Comparison of ENCODE assay signal across 1 cellular context in genomic region chr7:44847509-44847919, GRCh38.
TF ChIP-seq lines count a peak whose summit lies in the region.

No MANE protein-coding gene starts in this region.

TF ChIP-seq in K562, 482 proteins besides CTCF, POLR2A, EP300 and RAD21 (continued from another document and continues in another):
- TF ChIP-seq CHD7 (IDR thresholded peaks at IDR 0.05; ENCODE audit: low read depth, low read length), result no peak
- TF ChIP-seq ZNF318 (IDR thresholded peaks at IDR 0.05; ENCODE audit: borderline replicate concordance in 1 of 2, low read depth in 1 of 2), result no peak; a peak in 1 of 4 replicates
- TF ChIP-seq DLX4 (CRISPR knock-in tag; IDR thresholded peaks at IDR 0.05), result no peak
- TF ChIP-seq CSDE1 (IDR thresholded peaks at IDR 0.05), result no peak
- TF ChIP-seq NFXL1 (CRISPR knock-in tag; IDR thresholded peaks at IDR 0.05), result no peak
- no peak for TF ChIP-seq RUNX1 (IDR thresholded peaks at IDR 0.05; ENCODE audit: low read depth)
- TF ChIP-seq TGIF2 (CRISPR knock-in tag; IDR thresholded peaks at IDR 0.05), result no peak
- TF ChIP-seq TBP (optimal IDR thresholded peaks at IDR 0.05; ENCODE audit: low read depth, low read length), result peak; percentile 31
- TF ChIP-seq SMAD3 (CRISPR knock-in tag; conservative IDR thresholded peaks at IDR 0.05), result no peak
- TF ChIP-seq MTA2 (IDR thresholded peaks at IDR 0.05; ENCODE audit: low read depth), result peak; percentile 67; the same call in 1 of the 2 replicates
- TF ChIP-seq SMARCA5 (IDR thresholded peaks at IDR 0.05), result no peak; the same call in 1 of the 2 replicates
- TF ChIP-seq RNF2 (IDR thresholded peaks at IDR 0.05), result peak; percentile 80; the same call in 1 of the 2 replicates
- TF ChIP-seq CBX1 (IDR thresholded peaks at IDR 0.05; ENCODE audit: low read depth), result 0 out of 2 replicates have a peak, but pooled peaks have one; percentile 43
- TF ChIP-seq ZNF316 (IDR thresholded peaks at IDR 0.05), result no peak
- TF ChIP-seq OTX1 (CRISPR knock-in tag; IDR thresholded peaks at IDR 0.05), result no peak
- peak; percentile 85 for TF ChIP-seq NCOR1 (IDR thresholded peaks at IDR 0.05)
- no peak for TF ChIP-seq SMAD1 (IDR thresholded peaks at IDR 0.05; ENCODE audit: low read depth, low read length, partially characterized antibody)
- no peak for TF ChIP-seq GTF3C2 (IDR thresholded peaks at IDR 0.05; ENCODE audit: borderline replicate concordance, extremely low read depth, insufficient read length)
- no peak for TF ChIP-seq ID3 (CRISPR knock-in tag; IDR thresholded peaks at IDR 0.05)
- no peak for TF ChIP-seq ID3 (tag; IDR thresholded peaks at IDR 0.05)
- TF ChIP-seq ASH1L (IDR thresholded peaks at IDR 0.05; ENCODE audit: borderline replicate concordance, low read depth, partially characterized antibody), result no peak
- no peak for TF ChIP-seq ZFP91 (CRISPR knock-in tag; IDR thresholded peaks at IDR 0.05)
- peak; percentile 30 for TF ChIP-seq SAP30 (IDR thresholded peaks at IDR 0.05; ENCODE audit: borderline replicate concordance, insufficient read depth, low read depth, low read length, poor library complexity, severe bottlenecking)
- no peak for TF ChIP-seq ILK (tag; IDR thresholded peaks at IDR 0.05; ENCODE audit: borderline replicate concordance, low read depth)
- peak; percentile 88 for TF ChIP-seq ZNF766 (CRISPR knock-in tag; conservative IDR thresholded peaks at IDR 0.05)
